Comparison of ENCODE assay signal across 10 cellular contexts in genomic region chr3:152308475-152308844, GRCh38. TPM values are rescaled to one million over a fixed set of nuclear protein-coding genes. Genes with fewer than 3 reads are reported as not detected.
DNase-seq lines count a peak whose midpoint lies in the region; ATAC-seq and TF ChIP-seq lines count a peak whose summit lies in the region.
"Had no signal": no experiment of that assay in that cellular context is flagged by ENCODE, and none has a peak within 500 bp of the region (broad histone marks: within the 10 kb centered on the region; RNA-seq: fewer than 3 reads in every experiment).

No MANE protein-coding gene starts in this region.

- no peak overlapping the region for H2BK12ac ChIP-seq in H9 (ENCODE audit: insufficient read length, low read depth, low read length)

- CTCF ChIA-PET in activated CD4-positive, alpha-beta memory T cell treated with anti-CD3 and anti-CD28 coated beads, Interleukin-2, amount 10 ng/mL, durations not matched to agents 7 days and 5 days (lab: Charles Lee): interaction anchor here (0.7 to 3.2 kb wide), 2 partner anchors 10 to 129 kb away, joined by 3 to 9 read pairs; no protein-coding TSS in a partner anchor

- H3K36me3 Mint-ChIP-seq in H9 (ENCODE audit: insufficient read depth in 1 of 3, low read depth in 3 of 3): peaks cover 0 to 2% (median 0%) of the 10 kb centered on the region in 3 experiments; a peak in 1 of 7 replicates
- H3K36me3 Mint-ChIP-seq in activated CD4-positive, alpha-beta memory T cell treated with anti-CD3 and anti-CD28 coated beads, Interleukin-2, amount 10 ng/mL, durations not matched to agents 7 days and 5 days (ENCODE audit: low read depth): peaks cover 41% of the 10 kb centered on the region
- H3K36me3 Mint-ChIP-seq in stimulated activated effector memory CD8-positive, alpha-beta T cell treated with anti-CD3 and anti-CD28 coated beads, Interleukin-12 subunit alpha, Interleukin-12 subunit beta, amount 100 ng/mL, for 72 hours: peaks cover 76% of the 10 kb centered on the region

- H3K27me3 ChIP-seq in H9 (ENCODE audit: insufficient read depth, low read length): no peaks in the 10 kb centered on the region

- no peaks in the 10 kb centered on the region; the same call in 1 of the 2 replicates for H3K79me2 ChIP-seq in H9 (ENCODE audit: insufficient read depth, low read length)

- intact Hi-C loops in left colon (cut with DNase I, micrococcal nuclease): no loop called here

- no peaks in the 10 kb centered on the region for H3K23me2 ChIP-seq in H9 (ENCODE audit: insufficient read length, low read depth, low read length, poor library complexity, severe bottlenecking)

- H3K27me3 Mint-ChIP-seq in H9 (ENCODE audit: low read depth): no peaks in the 10 kb centered on the region
- H3K27me3 Mint-ChIP-seq in activated CD4-positive, alpha-beta memory T cell treated with anti-CD3 and anti-CD28 coated beads, Interleukin-2, amount 10 ng/mL, durations not matched to agents 7 days and 5 days: no peaks in the 10 kb centered on the region

- H3K9ac ChIP-seq in H9 (ENCODE audit: extremely low read depth, insufficient read length, low read length): no peak overlapping the region

- H2BK15ac ChIP-seq in H9 (ENCODE audit: low read depth, low read length): no peak overlapping the region

- no peak overlapping the region for H3K14ac ChIP-seq in H9 (ENCODE audit: insufficient read depth, low read length)

- peaks cover 13% of the 10 kb centered on the region; the same call in 1 of the 2 replicates for H3K4me1 ChIP-seq in H9 (ENCODE audit: insufficient read depth, low read length)

- no peak for DNase-seq in H9
- DNase-seq in activated CD4-positive, alpha-beta memory T cell treated with anti-CD3 and anti-CD28 coated beads, Interleukin-2, amount 10 ng/mL, durations not matched to agents 7 days and 5 days: no peak
- DNase-seq in left colon: no peak
- no peak for DNase-seq in stimulated activated effector memory CD8-positive, alpha-beta T cell treated with anti-CD3 and anti-CD28 coated beads, Interleukin-12 subunit alpha, Interleukin-12 subunit beta, amount 100 ng/mL, for 72 hours (ENCODE audit: low spot score in 2 of 2)
- no peak for DNase-seq in cerebellar cortex (ENCODE audit: low spot score)
- no peak for DNase-seq in NCI-H82 (lab: John Stamatoyannopoulos, UW)
- DNase-seq: activated T-cell treated with anti-CD3 and anti-CD28 coated beads, Interleukin-2, amount 50 U/mL, for 48 hours; NCI-H1092 treated with DMSO at 0.1 percent for 48 hours had no signal

- no peak overlapping the region for H2BK5ac ChIP-seq in H9 (ENCODE audit: insufficient read length, low read length)

- no peak overlapping the region for H4K5ac ChIP-seq in H9 (ENCODE audit: insufficient read length, low read depth, low read length)

- no peak overlapping the region for H3K4me3 Mint-ChIP-seq in H9
- H3K4me3 Mint-ChIP-seq in activated CD4-positive, alpha-beta memory T cell treated with anti-CD3 and anti-CD28 coated beads, Interleukin-2, amount 10 ng/mL, durations not matched to agents 7 days and 5 days: no peak overlapping the region
- peak overlapping the region; percentile 21 for H3K4me3 Mint-ChIP-seq in stimulated activated effector memory CD8-positive, alpha-beta T cell treated with anti-CD3 and anti-CD28 coated beads, Interleukin-12 subunit alpha, Interleukin-12 subunit beta, amount 100 ng/mL, for 72 hours

- POLR2A ChIA-PET in activated CD4-positive, alpha-beta memory T cell treated with anti-CD3 and anti-CD28 coated beads, Interleukin-2, amount 10 ng/mL, durations not matched to agents 7 days and 5 days (lab: Charles Lee): interaction anchor here (0.7 to 2.8 kb wide), 7 partner anchors 9 to 115 kb away, joined by 3 to 18 read pairs (median 3); no protein-coding TSS in a partner anchor

- H3K27ac Mint-ChIP-seq in H9: peak overlapping the region; percentile 47 to 81 (median 65); a peak in 5 of 7 replicates
- peak overlapping the region; percentile 8 for H3K27ac Mint-ChIP-seq in activated CD4-positive, alpha-beta memory T cell treated with anti-CD3 and anti-CD28 coated beads, Interleukin-2, amount 10 ng/mL, durations not matched to agents 7 days and 5 days
- H3K27ac Mint-ChIP-seq in stimulated activated effector memory CD8-positive, alpha-beta T cell treated with anti-CD3 and anti-CD28 coated beads, Interleukin-12 subunit alpha, Interleukin-12 subunit beta, amount 100 ng/mL, for 72 hours: peak overlapping the region; percentile 84

- ATAC-seq in left colon (peak; percentile 8), HG03342 (IDR thresholded peaks at IDR 0.05; ENCODE audit: unreplicated experiment) (no peak), HG03571 (IDR thresholded peaks at IDR 0.05; ENCODE audit: unreplicated experiment) (no peak)
- ATAC-seq in stimulated activated effector memory CD8-positive, alpha-beta T cell treated with anti-CD3 and anti-CD28 coated beads, Interleukin-12 subunit alpha, Interleukin-12 subunit beta, amount 100 ng/mL, for 72 hours: no peak

- WGBS in H9 (ENCODE audit: extremely low coverage, insufficient read length, low lambda C conversion rate): no CpG with 5 or more reads among the region's 1 CpG

- H4K8ac ChIP-seq in H9 (replicated peaks; ENCODE audit: insufficient read length, low read depth, low read length): no peak overlapping the region

- H3K56ac ChIP-seq in H9 (ENCODE audit: insufficient read length, low read depth, low read length): no peak overlapping the region

- H3K4me1 Mint-ChIP-seq in H9: peaks cover 47 to 54% of the 10 kb centered on the region in 2 experiments
- peaks cover 64% of the 10 kb centered on the region for H3K4me1 Mint-ChIP-seq in activated CD4-positive, alpha-beta memory T cell treated with anti-CD3 and anti-CD28 coated beads, Interleukin-2, amount 10 ng/mL, durations not matched to agents 7 days and 5 days
- peaks cover 45% of the 10 kb centered on the region for H3K4me1 Mint-ChIP-seq in stimulated activated effector memory CD8-positive, alpha-beta T cell treated with anti-CD3 and anti-CD28 coated beads, Interleukin-12 subunit alpha, Interleukin-12 subunit beta, amount 100 ng/mL, for 72 hours

- H2BK120ac ChIP-seq in H9 (ENCODE audit: low read depth, low read length, poor library complexity, severe bottlenecking): no peak overlapping the region

- H3K9me3 Mint-ChIP-seq in H9: no peaks in the 10 kb centered on the region
- no peaks in the 10 kb centered on the region for H3K9me3 Mint-ChIP-seq in activated CD4-positive, alpha-beta memory T cell treated with anti-CD3 and anti-CD28 coated beads, Interleukin-2, amount 10 ng/mL, durations not matched to agents 7 days and 5 days
- H3K9me3 Mint-ChIP-seq in stimulated activated effector memory CD8-positive, alpha-beta T cell treated with anti-CD3 and anti-CD28 coated beads, Interleukin-12 subunit alpha, Interleukin-12 subunit beta, amount 100 ng/mL, for 72 hours: no peaks in the 10 kb centered on the region

- H3K4ac ChIP-seq in H9 (ENCODE audit: low read depth, low read length): no peak overlapping the region

- no peak overlapping the region for H2AFZ ChIP-seq in H9 (ENCODE audit: low read length)

- H3K18ac ChIP-seq in H9 (ENCODE audit: insufficient read length, low read depth, low read length): no peak overlapping the region

- H4K91ac ChIP-seq in H9 (ENCODE audit: insufficient read length, low read depth, low read length): no peak overlapping the region

- H3K9me3 ChIP-seq in H9 (ENCODE audit: control insufficient read depth, low read depth, low read length): no peaks in the 10 kb centered on the region

- no peak overlapping the region for H3K27ac ChIP-seq in H9 (ENCODE audit: insufficient read length, low read depth, low read length)

- no peak overlapping the region for H3K4me2 ChIP-seq in H9 (ENCODE audit: insufficient read depth, insufficient read length, low read length)

- no peak overlapping the region for H2BK20ac ChIP-seq in H9 (ENCODE audit: low read depth, low read length, poor library complexity, severe bottlenecking)

- no peaks in the 10 kb centered on the region for H4K20me1 ChIP-seq in H9 (ENCODE audit: control insufficient read depth, insufficient read depth, insufficient read length)

- TF ChIP-seq CTCF in H9 (conservative IDR thresholded peaks at IDR 0.05): no peak

- no peak overlapping the region for H2AK5ac ChIP-seq in H9 (ENCODE audit: insufficient read length, low read length)

- H3K23ac ChIP-seq in H9 (ENCODE audit: insufficient read length, low read depth, low read length): no peak overlapping the region

- no peak overlapping the region for H3T11ph ChIP-seq in H9 (ENCODE audit: low read length)

- no peaks in the 10 kb centered on the region for H3K79me1 ChIP-seq in H9 (ENCODE audit: insufficient read depth, low read depth, low read length, poor library complexity, severe bottlenecking)

RNA-seq across cellular contexts. Expression of gene MBNL1, which starts 39.7 kb away (rescaled TPM):
- total RNA-seq in H9 (2021) (14.9 and 15.2 TPM in 2 replicates), left colon (100 to 1,000 TPM; 154 to 183 TPM)
- total RNA-seq in activated CD4-positive, alpha-beta memory T cell treated with anti-CD3 and anti-CD28 coated beads, Interleukin-2, amount 10 ng/mL, durations not matched to agents 7 days and 5 days: 100 to 1,000 TPM; 289 to 305 TPM

Comparison
In these comparisons a context has a peak if more than half of its experiments do, and no peak if none do; other contexts are left out.
1. H3K27ac Mint-ChIP-seq: peak in every context shown above with its lines; median percentile 84 in stimulated activated effector memory CD8-positive, alpha-beta T cell treated with anti-CD3 and anti-CD28 coated beads, Interleukin-12 subunit alpha, Interleukin-12 subunit beta, amount 100 ng/mL, for 72 hours; 65 in H9; 8 in activated CD4-positive, alpha-beta memory T cell treated with anti-CD3 and anti-CD28 coated beads, Interleukin-2, amount 10 ng/mL, durations not matched to agents 7 days and 5 days.